Comparison of ENCODE assay signal across 9 cellular contexts in the genomic region with DNA sequence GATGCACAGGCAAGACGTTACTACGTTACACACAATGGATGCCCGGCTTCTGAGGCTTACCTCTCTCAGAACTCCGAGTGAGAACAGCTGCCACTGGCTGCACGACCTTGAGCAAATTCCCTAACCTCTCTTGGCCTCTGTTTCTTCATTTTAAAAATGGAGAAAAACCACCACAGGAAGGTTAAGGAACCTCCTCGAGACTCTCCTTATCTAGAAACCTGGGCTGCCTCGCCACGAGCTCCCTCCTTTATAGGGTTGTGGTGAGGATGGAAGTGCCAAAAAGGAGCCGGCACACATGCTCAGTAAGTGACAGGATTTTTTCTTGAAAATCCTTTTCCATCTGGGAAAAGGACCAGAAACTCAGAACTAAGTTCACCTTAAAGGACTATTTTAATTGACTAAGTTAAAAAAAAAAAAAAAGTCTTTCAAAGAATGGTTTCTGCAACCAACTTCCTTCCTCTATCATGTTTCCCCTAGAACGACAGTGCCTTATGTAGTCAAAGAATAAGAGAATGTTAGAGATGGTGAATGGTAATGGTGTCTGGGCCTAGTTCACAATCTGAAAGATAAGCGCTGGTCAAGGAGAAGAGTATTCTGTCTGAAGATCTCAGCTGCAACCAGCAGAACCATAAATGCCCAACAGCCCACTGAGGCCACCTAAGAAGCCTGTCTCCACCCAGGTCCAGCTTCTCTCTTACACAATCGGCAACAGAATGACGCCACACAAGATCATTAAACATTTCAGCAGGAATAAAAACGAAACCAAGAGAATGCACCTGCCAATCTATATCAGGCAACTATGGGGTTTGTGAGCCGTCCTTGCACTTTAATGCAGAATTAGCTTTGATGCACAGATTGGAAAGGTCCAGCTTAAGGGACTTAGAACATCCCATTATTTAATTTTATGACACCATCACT.
DNase-seq lines count a peak whose midpoint lies in the region; ATAC-seq, FAIRE-seq and TF ChIP-seq lines count a peak whose summit lies in the region.
"Had no signal": no experiment of that assay in that cellular context is flagged by ENCODE, and none has a peak within 500 bp of the region (broad histone marks: within the 10 kb centered on the region; RNA-seq: fewer than 3 reads in every experiment).

No MANE protein-coding gene starts in this region.

- peak overlapping the region; percentile 55 for H3K4me3 Mint-ChIP-seq in central memory CD8-positive, alpha-beta T cell
- no peak overlapping the region for H3K4me3 Mint-ChIP-seq in osteocyte (ENCODE audit: unreplicated experiment)

- no peaks in the 10 kb centered on the region for H3K27me3 ChIP-seq in HAP-1 (ENCODE audit: low read depth)

- TF ChIP-seq POLR2A in GM12892 (IDR thresholded peaks at IDR 0.05; ENCODE audit: low read depth, low read length), result no peak

- peaks cover 68% of the 10 kb centered on the region for H3K4me1 Mint-ChIP-seq in central memory CD8-positive, alpha-beta T cell
- peaks cover 62% of the 10 kb centered on the region for H3K4me1 Mint-ChIP-seq in osteocyte (ENCODE audit: unreplicated experiment)

- H3K4me3 ChIP-seq in HAP-1, result no peak overlapping the region

- TF ChIP-seq CTCF in osteocyte (IDR thresholded peaks at IDR 0.05), result no peak

- ATAC-seq in central memory CD8-positive, alpha-beta T cell (replicated peaks; ENCODE audit: extremely low read depth, poor library complexity, severe bottlenecking), result peak; percentile 32

- H3K27me3 Mint-ChIP-seq in central memory CD8-positive, alpha-beta T cell, result no peaks in the 10 kb centered on the region
- no peaks in the 10 kb centered on the region for H3K27me3 Mint-ChIP-seq in osteocyte (ENCODE audit: unreplicated experiment)

- DNase-seq in GM12892 (ENCODE audit: insufficient read length), result no peak
- DNase-seq in NOMO-1 treated with dmso at 0.1 percent for 144 hours (lab: John Stamatoyannopoulos, UW; ENCODE audit: unreplicated experiment), result peak; percentile 48
- no peak for DNase-seq in central memory CD8-positive, alpha-beta T cell (ENCODE audit: low spot score in 2 of 2)
- no peak for DNase-seq in osteocyte (ENCODE audit: extremely low spot score, unreplicated experiment)
- DNase-seq in stimulated activated CD4-positive, alpha-beta T cell treated with anti-CD3 and anti-CD28 coated beads, Interleukin-2, amount 100 ng/mL, for 24 hours, result no peak
- DNase-seq in effector CD8-positive, alpha-beta T cell (lab: John Stamatoyannopoulos, UW), result no peak
- no peak for DNase-seq in HAP-1 (ENCODE audit: low spot score in 2 of 2)
- no peak for DNase-seq in kidney tubule cell (ENCODE audit: low spot score)
- DNase-seq: effector CD4-positive, alpha-beta T cell had no signal

- H3K4me1 ChIP-seq in HAP-1, result peaks cover 5% of the 10 kb centered on the region

- H3K9me3 ChIP-seq in HAP-1, result no peaks in the 10 kb centered on the region; the same call in 1 of the 2 replicates

- no peaks in the 10 kb centered on the region for H3K9me3 Mint-ChIP-seq in central memory CD8-positive, alpha-beta T cell
- H3K9me3 Mint-ChIP-seq in osteocyte (ENCODE audit: unreplicated experiment), result no peaks in the 10 kb centered on the region

- in situ Hi-C loops in HAP-1 (cut with MboI; ENCODE audit: low sequenced_read_pairs), result no loop called here

- H3K36me3 ChIP-seq in HAP-1 (replicated peaks), result no peaks in the 10 kb centered on the region; the same call in 1 of the 2 replicates

- peak; percentile 33 for FAIRE-seq in GM12892 (lab: Jason Lieb, UNC)

- no peak overlapping the region for H3K27ac Mint-ChIP-seq in central memory CD8-positive, alpha-beta T cell (ENCODE audit: low read depth)
- peak overlapping the region; percentile 56 for H3K27ac Mint-ChIP-seq in osteocyte (ENCODE audit: unreplicated experiment)

- peaks cover 21% of the 10 kb centered on the region for H3K36me3 Mint-ChIP-seq in central memory CD8-positive, alpha-beta T cell (ENCODE audit: insufficient read depth)
- H3K36me3 Mint-ChIP-seq in osteocyte (ENCODE audit: unreplicated experiment), result peaks cover 6% of the 10 kb centered on the region
